8 cellular contexts compared by ENCODE assay signal in genomic region chr12:13044002-13044858, GRCh38. TPM values are rescaled to one million over a fixed set of nuclear protein-coding genes. Genes with fewer than 3 reads are reported as not detected.
A peak's percentile ranks its signal among the peaks of the same experiment; 100 is the strongest.
DNase-seq lines count a peak whose midpoint lies in the region; ATAC-seq and TF ChIP-seq lines count a peak whose summit lies in the region.

Gene FAM234B (plus strand): TSS chr12:13044381. CDS start chr12:13044404, 23 bp downstream.

- H3K27ac ChIP-seq in left ventricle myocardium inferior (replicated peaks) = peak within 1 kb of the TSS; percentile 57

- in situ Hi-C loops in G401 (cut with HindIII; ENCODE audit: low sequenced_read_pairs) = no loop called here

- H3K4me1 ChIP-seq in adipocyte (ENCODE audit: control insufficient read depth, insufficient read depth, low read length) (peaks cover 22% of the 10 kb centered on the region), left ventricle myocardium inferior (peaks cover 16% of the 10 kb centered on the region)

- DNase-seq in G401 (ENCODE audit: low spot score) = peak; percentile 83
- no peak for DNase-seq in LNCaP clone FGC (ENCODE audit: low read depth)
- DNase-seq in SW 1271 (lab: John Stamatoyannopoulos, UW) = peak; percentile 23 to 64
- peak; percentile 85 for DNase-seq in adipocyte (ENCODE audit: low read depth)
- DNase-seq in left ventricle myocardium inferior = peak; percentile 83
- DNase-seq in posterior cingulate gyrus = peak; percentile 71 to 98 (median 84)
- peak; percentile 86 for DNase-seq in type B pancreatic cell (ENCODE audit: extremely low spot score, unreplicated experiment)

- H3K27me3 ChIP-seq in adipocyte (replicated peaks; ENCODE audit: control insufficient read depth, insufficient read depth, low read length) (no peaks in the 10 kb centered on the region), left ventricle myocardium inferior (ENCODE audit: low read depth) (no peaks in the 10 kb centered on the region)

- no peaks in the 10 kb centered on the region for H3K9me3 Mint-ChIP-seq in type B pancreatic cell

- TF ChIP-seq CTCF in LNCaP clone FGC (IDR thresholded peaks at IDR 0.05; ENCODE audit: control insufficient read depth, extremely low read depth, insufficient read depth) (no peak), left ventricle myocardium inferior (IDR thresholded peaks at IDR 0.05; ENCODE audit: borderline replicate concordance) (peak; percentile 32), type B pancreatic cell (conservative IDR thresholded peaks at IDR 0.05) (peak; percentile 55)

- peaks cover 5% of the 10 kb centered on the region for H3K4me1 Mint-ChIP-seq in type B pancreatic cell (ENCODE audit: unreplicated experiment)

- peaks cover 3% of the 10 kb centered on the region for H3K27me3 Mint-ChIP-seq in type B pancreatic cell

- H3K4me3 Mint-ChIP-seq in type B pancreatic cell = peak within 1 kb of the TSS; percentile 89

- H3K36me3 ChIP-seq in adipocyte (ENCODE audit: control insufficient read depth, insufficient read depth, low read length, severe bottlenecking) = no peaks in the 10 kb centered on the region
- H3K36me3 ChIP-seq in left ventricle myocardium inferior = no peaks in the 10 kb centered on the region

- peak; percentile 80 for ATAC-seq in GM21786 (IDR thresholded peaks at IDR 0.05; ENCODE audit: unreplicated experiment)

- H3K9ac ChIP-seq in adipocyte (ENCODE audit: low read length) = peak within 1 kb of the TSS; percentile 91

- intact Hi-C loops in left ventricle myocardium inferior (cut with micrococcal nuclease) (no loop called here), posterior cingulate gyrus (cut with DNase I) (loop anchor here (5.0 kb wide), 1 partner anchor 42 kb away; the partner anchor contains the start of gene HEBP1)

- H3K9me3 ChIP-seq in adipocyte (ENCODE audit: control insufficient read depth, low read length) (no peaks in the 10 kb centered on the region), left ventricle myocardium inferior (replicated peaks) (no peaks in the 10 kb centered on the region)

- peaks cover 5% of the 10 kb centered on the region for H3K36me3 Mint-ChIP-seq in type B pancreatic cell

- H3K27ac Mint-ChIP-seq in type B pancreatic cell = peak within 1 kb of the TSS; percentile 52

- H3K4me3 ChIP-seq in LNCaP clone FGC (ENCODE audit: low read depth, low read length) = peak within 1 kb of the TSS; percentile 90
- peak within 1 kb of the TSS; percentile 96 for H3K4me3 ChIP-seq in adipocyte (ENCODE audit: low read length)
- peak within 1 kb of the TSS; percentile 82 for H3K4me3 ChIP-seq in left ventricle myocardium inferior

RNA-seq across cellular contexts. Expression of gene FAM234B, which starts in this region (rescaled TPM):
- 44.1 and 59.4 TPM in 2 replicates for total RNA-seq in G401 (2014; rRNA removed; shearing (Covaris generic))
- total RNA-seq in left ventricle myocardium inferior (1.8 TPM), type B pancreatic cell (ENCODE audit: low replicate concordance) (11.9 and 20.5 TPM in 2 replicates)
